8 cellular contexts compared by ENCODE assay signal in genomic region chr11:20640401-20640800, GRCh38. TPM values are rescaled to one million over a fixed set of nuclear protein-coding genes. Genes with fewer than 3 reads are reported as not detected.
"Had no signal": no experiment of that assay in that cellular context is flagged by ENCODE, and none has a peak within 500 bp of the region (broad histone marks: within the 10 kb centered on the region; RNA-seq: fewer than 3 reads in every experiment).

No MANE protein-coding gene starts in this region.

- ATAC-seq: HepG2, K562 had no signal

- H3K36me3 Mint-ChIP-seq: IgD-negative memory B cell had no signal

- H3K27ac Mint-ChIP-seq: IgD-negative memory B cell had no signal

- H3K4me3 Mint-ChIP-seq: IgD-negative memory B cell had no signal

- DNase-seq: IMR-90, KBM-7 had no signal

- H3K27ac ChIP-seq: HL-60 had no signal

- H3K4me3 ChIP-seq: K562 had no signal

RNA-seq across cellular contexts. Expression of gene NELL1, which starts 29.0 kb away (rescaled TPM):
- total RNA-seq: HepG2, HT-29, HT1080, IMR-90, K562 had no signal

RNA-seq across cellular contexts. Expression of gene SLC6A5, which starts 41.0 kb away (rescaled TPM):
- total RNA-seq: HepG2, HT-29, HT1080, IMR-90, K562 had no signal
